13 cellular contexts compared by ENCODE assay signal in the genomic region with DNA sequence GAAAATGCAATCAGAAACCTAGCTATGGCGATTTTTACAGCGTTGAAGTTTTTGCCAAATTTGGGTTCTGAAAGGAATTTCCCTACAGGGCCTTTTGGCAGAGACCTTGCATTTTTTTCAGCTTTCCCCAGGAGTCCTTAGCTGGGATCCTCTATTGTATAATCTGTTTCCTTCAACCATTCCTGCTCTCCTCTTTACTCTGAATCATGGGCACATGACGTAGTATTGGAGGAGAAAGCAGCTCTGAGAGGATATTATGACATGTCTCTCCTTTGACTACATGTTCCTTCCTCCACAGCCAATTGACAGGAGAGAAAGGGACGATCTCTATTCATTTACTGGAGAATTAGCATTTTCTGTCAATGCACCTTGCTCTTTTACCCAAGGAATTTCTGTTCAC.
DNase-seq lines count a peak whose midpoint lies in the region; ATAC-seq, FAIRE-seq and TF ChIP-seq lines count a peak whose summit lies in the region.
"Had no signal": no experiment of that assay in that cellular context is flagged by ENCODE, and none has a peak within 500 bp of the region (broad histone marks: within the 10 kb centered on the region; RNA-seq: fewer than 3 reads in every experiment).

No MANE protein-coding gene starts in this region.

- TF ChIP-seq CTCF in AG04449 (IDR thresholded peaks at IDR 0.05; ENCODE audit: insufficient read depth, low read length, missing control alignments) = no peak
- TF ChIP-seq CTCF in Peyer's patch (IDR thresholded peaks at IDR 0.05) = no peak
- no peak for TF ChIP-seq CTCF in epithelial cell of esophagus (IDR thresholded peaks at IDR 0.05; ENCODE audit: insufficient read depth, low read depth, low read length, missing control alignments)

- H3K4me3 ChIP-seq in AG04449 (ENCODE audit: low read depth, low read length) (no peak overlapping the region), Peyer's patch (no peak overlapping the region), epithelial cell of esophagus (ENCODE audit: low read length) (no peak overlapping the region), mesenchymal stem cell (ENCODE audit: insufficient read depth in 1 of 2, low read depth in 1 of 2, low read length in 2 of 2) (no peak overlapping the region)
- H3K4me3 ChIP-seq: uterus had no signal

- H3K27me3 ChIP-seq in Peyer's patch (no peaks in the 10 kb centered on the region), mesenchymal stem cell (ENCODE audit: control insufficient read depth in 1 of 2, insufficient read depth in 1 of 2, low read length in 2 of 2) (peaks cover 14 to 17% of the 10 kb centered on the region in 2 experiments)

- H3K14ac ChIP-seq in mesenchymal stem cell (ENCODE audit: low read length in 2 of 2) = no peak overlapping the region

- no peak overlapping the region for H3K18ac ChIP-seq in mesenchymal stem cell (ENCODE audit: low read depth in 1 of 2, low read length in 2 of 2)

- peaks cover 0 to 15% (median 2%) of the 10 kb centered on the region in 4 donors for H3K4me1 ChIP-seq in Peyer's patch
- peaks cover 7% of the 10 kb centered on the region for H3K4me1 ChIP-seq in mesenchymal stem cell (ENCODE audit: control insufficient read depth, insufficient read depth, low read depth, low read length)
- H3K4me1 ChIP-seq: uterus had no signal

- no peak overlapping the region for H4K8ac ChIP-seq in mesenchymal stem cell (ENCODE audit: low read length)

- no peaks in the 10 kb centered on the region for H3K79me1 ChIP-seq in mesenchymal stem cell (replicated peaks; ENCODE audit: low read length, poor library complexity, severe bottlenecking)

- ATAC-seq in GM19328 (IDR thresholded peaks at IDR 0.05; ENCODE audit: unreplicated experiment) = no peak

- H3K36me3 ChIP-seq in Peyer's patch (no peaks in the 10 kb centered on the region), mesenchymal stem cell (ENCODE audit: control insufficient read depth in 1 of 2, insufficient read depth in 2 of 2, low read depth in 1 of 2, low read length in 2 of 2) (no peaks in the 10 kb centered on the region)
- H3K36me3 ChIP-seq: uterus had no signal

- TF ChIP-seq POLR2A in Peyer's patch (IDR thresholded peaks at IDR 0.05) = no peak

- DNase-seq in AG04449 (ENCODE audit: low read depth, low spot score) = peak; percentile 24
- no peak for DNase-seq in Peyer's patch
- DNase-seq in epithelial cell of esophagus (ENCODE audit: low read depth) = peak; percentile 56
- DNase-seq in mesenchymal stem cell = peak; percentile 31
- no peak for DNase-seq in GM19239 (ENCODE audit: insufficient read length, low spot score)
- DNase-seq in midbrain (lab: John Stamatoyannopoulos, UW) = no peak
- DNase-seq in NCI-H1092 treated with DMSO at 0.1 percent for 48 hours (lab: John Stamatoyannopoulos, UW) = no peak
- DNase-seq: activated effector memory CD4-positive, alpha-beta T cell treated with anti-CD3 and anti-CD28 coated beads, Interleukin-2, amount 50 U/mL, for 16 hours; naive B cell; NCI-H1048; stimulated activated CD4-positive, alpha-beta T cell treated with anti-CD3 and anti-CD28 coated beads, Interleukin-4, amount 100 ng/mL, for 4 hours; uterus had no signal

- no peak overlapping the region for H2BK5ac ChIP-seq in mesenchymal stem cell (ENCODE audit: low read depth, low read length, poor library complexity, severe bottlenecking)

- H3K9me3 ChIP-seq in Peyer's patch = no peaks in the 10 kb centered on the region
- H3K9me3 ChIP-seq in mesenchymal stem cell (ENCODE audit: control insufficient read depth, low read length) = no peaks in the 10 kb centered on the region
- H3K9me3 ChIP-seq: uterus had no signal

- CTCF ChIA-PET in AG04449 (lab: Yijun Ruan, JAX) = no interaction called here

- H4K91ac ChIP-seq in mesenchymal stem cell (ENCODE audit: low read length) = no peak overlapping the region

- H2BK12ac ChIP-seq in mesenchymal stem cell (ENCODE audit: low read length in 2 of 2) = no peak overlapping the region

- H3K23ac ChIP-seq in mesenchymal stem cell (ENCODE audit: low read length in 2 of 2) = no peak overlapping the region

- H3K4me2 ChIP-seq in mesenchymal stem cell (ENCODE audit: low read length, poor library complexity, severe bottlenecking) = no peak overlapping the region

- H3K27ac ChIP-seq in Peyer's patch (peak overlapping the region; percentile 16 to 47 (median 33)), mesenchymal stem cell (ENCODE audit: low read length, poor library complexity, severe bottlenecking) (no peak overlapping the region)

- POLR2A ChIA-PET in AG04449 (lab: Yijun Ruan, JAX) = no interaction called here

- WGBS in mesenchymal stem cell = 78% methylated on average over 4 of the region's 4 CpGs

- H2AFZ ChIP-seq in mesenchymal stem cell (ENCODE audit: low read depth, low read length) = no peak overlapping the region

- no peak overlapping the region for H2AK5ac ChIP-seq in mesenchymal stem cell (ENCODE audit: low read length, severe bottlenecking)

- FAIRE-seq in GM19239 (lab: Jason Lieb, UNC) = no peak

- H3K9ac ChIP-seq in mesenchymal stem cell (ENCODE audit: low read length) = peak overlapping the region; percentile 49

- H2BK15ac ChIP-seq in mesenchymal stem cell (ENCODE audit: low read depth, poor library complexity, severe bottlenecking) = no peak overlapping the region

- no peak overlapping the region for H3K4ac ChIP-seq in mesenchymal stem cell (ENCODE audit: low read depth in 1 of 2, low read length in 2 of 2)

- no peak overlapping the region for H2BK120ac ChIP-seq in mesenchymal stem cell (ENCODE audit: low read depth, low read length)

Comparison
In these comparisons a context has a peak if more than half of its experiments do, and no peak if none do; other contexts are left out.
1. DNase-seq: peak in AG04449 (single experiment), epithelial cell of esophagus (single experiment) and mesenchymal stem cell (single experiment); none in Peyer's patch (0 of 3), GM19239 (single experiment), midbrain (single experiment) and NCI-H1092 treated with DMSO at 0.1 percent for 48 hours (single experiment).